ENCODE assay signal across 8 cellular contexts in the genomic region with DNA sequence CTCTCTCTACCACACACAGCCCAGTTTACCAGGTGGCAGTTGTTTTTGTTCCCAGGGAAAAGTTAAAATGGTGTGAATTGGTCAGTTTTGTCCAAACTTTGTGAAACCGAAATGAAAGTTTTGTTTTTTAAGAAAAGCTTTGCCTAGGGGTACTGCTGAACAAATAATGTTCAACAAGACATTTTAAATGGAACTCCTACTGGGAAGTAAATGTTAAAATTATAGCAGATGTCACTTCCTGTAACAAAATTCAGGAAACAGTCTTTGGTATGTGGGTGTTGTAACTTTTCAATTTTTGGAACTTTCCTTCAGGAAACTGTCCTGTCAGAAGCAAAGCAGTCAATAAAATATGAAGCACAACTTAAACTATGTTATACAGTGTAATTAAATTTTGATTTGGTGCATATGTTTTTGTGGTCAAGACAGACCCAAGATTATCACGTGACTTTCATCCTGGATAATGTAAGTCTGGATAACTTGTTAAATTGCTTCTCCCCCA.
A peak's percentile ranks its signal among the peaks of the same experiment; 100 is the strongest.
DNase-seq lines count a peak whose midpoint lies in the region; ATAC-seq and TF ChIP-seq lines count a peak whose summit lies in the region.

No MANE protein-coding gene starts in this region.

- intact Hi-C loops in activated T-helper 1 cell treated with anti-CD3 and anti-CD28 coated beads, Interleukin-12 subunit alpha, Interleukin-12 subunit beta, Interleukin-2, Interleukin-4 antibody, amounts not matched to agents 30 ng/mL and 10 ng/mL and 1 ng/mL, durations not matched to agents 14 hours and 24 hours and 36 hours (cut with micrococcal nuclease): no loop called here
- intact Hi-C loops in heart right ventricle (cut with DNase I): loop anchor here in 1 of 10 donors (5.0 kb wide), 1 partner anchor 38 kb away; no protein-coding TSS in a partner anchor

- no peaks in the 10 kb centered on the region for H3K36me3 ChIP-seq in GM23338 (ENCODE audit: insufficient read depth)
- H3K36me3 ChIP-seq in heart right ventricle: no peaks in the 10 kb centered on the region
- no peaks in the 10 kb centered on the region for H3K36me3 ChIP-seq in SJCRH30

- H2AFZ ChIP-seq in GM23338: no peak overlapping the region

- peak overlapping the region; percentile 85 for H3K27ac Mint-ChIP-seq in GM23338
- peak overlapping the region; percentile 50 for H3K27ac Mint-ChIP-seq in activated T-helper 1 cell treated with anti-CD3 and anti-CD28 coated beads, Interleukin-12 subunit alpha, Interleukin-12 subunit beta, Interleukin-2, Interleukin-4 antibody, amounts not matched to agents 30 ng/mL and 10 ng/mL and 1 ng/mL, durations not matched to agents 14 hours and 24 hours and 36 hours

- peaks cover 76% of the 10 kb centered on the region for H3K4me1 ChIP-seq in GM23338 (ENCODE audit: insufficient read depth)
- H3K4me1 ChIP-seq in heart right ventricle: peaks cover 13 to 100% (median 84%) of the 10 kb centered on the region in 9 donors
- peaks cover 5% of the 10 kb centered on the region for H3K4me1 ChIP-seq in SJCRH30

- 25 to 37% methylated on average over 2 of the region's 2 CpGs for WGBS in heart right ventricle, 2 donors

- no peak for TF ChIP-seq CTCF in GM23338 (conservative IDR thresholded peaks at IDR 0.05; ENCODE audit: low read depth in 2 of 2)
- no peak for TF ChIP-seq CTCF in heart right ventricle (IDR thresholded peaks at IDR 0.05)

- H3K9me3 Mint-ChIP-seq in GM23338: no peaks in the 10 kb centered on the region
- H3K9me3 Mint-ChIP-seq in activated T-helper 1 cell treated with anti-CD3 and anti-CD28 coated beads, Interleukin-12 subunit alpha, Interleukin-12 subunit beta, Interleukin-2, Interleukin-4 antibody, amounts not matched to agents 30 ng/mL and 10 ng/mL and 1 ng/mL, durations not matched to agents 14 hours and 24 hours and 36 hours: no peaks in the 10 kb centered on the region

- H4K20me1 ChIP-seq in GM23338 (replicated peaks; ENCODE audit: insufficient read depth): 0 out of 2 replicates have a peak, but pooled peaks cover under 1% of the 10 kb centered on the region

- H3K4me3 Mint-ChIP-seq in GM23338: 0 out of 3 replicates have a peak overlapping the region, but pooled peaks have one; percentile 20
- H3K4me3 Mint-ChIP-seq in activated T-helper 1 cell treated with anti-CD3 and anti-CD28 coated beads, Interleukin-12 subunit alpha, Interleukin-12 subunit beta, Interleukin-2, Interleukin-4 antibody, amounts not matched to agents 30 ng/mL and 10 ng/mL and 1 ng/mL, durations not matched to agents 14 hours and 24 hours and 36 hours: peak overlapping the region; percentile 42

- peaks cover 9% of the 10 kb centered on the region for H3K27me3 Mint-ChIP-seq in GM23338 (ENCODE audit: insufficient read depth, low read depth, poor library complexity)
- no peaks in the 10 kb centered on the region for H3K27me3 Mint-ChIP-seq in activated T-helper 1 cell treated with anti-CD3 and anti-CD28 coated beads, Interleukin-12 subunit alpha, Interleukin-12 subunit beta, Interleukin-2, Interleukin-4 antibody, amounts not matched to agents 30 ng/mL and 10 ng/mL and 1 ng/mL, durations not matched to agents 14 hours and 24 hours and 36 hours (ENCODE audit: insufficient read depth)

- H3K36me3 Mint-ChIP-seq in GM23338 (ENCODE audit: low read depth): no peaks in the 10 kb centered on the region
- peaks cover 8% of the 10 kb centered on the region for H3K36me3 Mint-ChIP-seq in activated T-helper 1 cell treated with anti-CD3 and anti-CD28 coated beads, Interleukin-12 subunit alpha, Interleukin-12 subunit beta, Interleukin-2, Interleukin-4 antibody, amounts not matched to agents 30 ng/mL and 10 ng/mL and 1 ng/mL, durations not matched to agents 14 hours and 24 hours and 36 hours (ENCODE audit: low read depth)

- H3K4me1 Mint-ChIP-seq in GM23338: peaks cover 79% of the 10 kb centered on the region
- peaks cover 85% of the 10 kb centered on the region for H3K4me1 Mint-ChIP-seq in activated T-helper 1 cell treated with anti-CD3 and anti-CD28 coated beads, Interleukin-12 subunit alpha, Interleukin-12 subunit beta, Interleukin-2, Interleukin-4 antibody, amounts not matched to agents 30 ng/mL and 10 ng/mL and 1 ng/mL, durations not matched to agents 14 hours and 24 hours and 36 hours (ENCODE audit: low read depth)

- H3K27ac ChIP-seq in GM23338 (ENCODE audit: low read depth): 0 out of 2 replicates have a peak overlapping the region, but pooled peaks have one; percentile 4
- H3K27ac ChIP-seq in heart right ventricle: peak overlapping the region; percentile 19 to 93 (median 68)
- H3K27ac ChIP-seq in skin epidermis: peak overlapping the region in 13 of 21 experiments; percentile 10 to 81 (median 65)
- H3K27ac ChIP-seq in SJCRH30: no peak overlapping the region

- peaks cover 100% of the 10 kb centered on the region for H3K79me2 ChIP-seq in GM23338 (replicated peaks; ENCODE audit: insufficient read depth)

- no peaks in the 10 kb centered on the region for H3F3A ChIP-seq in GM23338 (replicated peaks; ENCODE audit: low read depth)

- no peaks in the 10 kb centered on the region for H3K9me3 ChIP-seq in heart right ventricle
- H3K9me3 ChIP-seq in SJCRH30 (replicated peaks): no peaks in the 10 kb centered on the region

- H3K9me2 ChIP-seq in GM23338 (ENCODE audit: insufficient read depth): no peaks in the 10 kb centered on the region

- ATAC-seq in GM23338 (no peak; the same call in 2 of the 3 replicates), heart right ventricle (peak in 6 of 8 donors; percentile 23 to 63 (median 34)), GM21423 (IDR thresholded peaks at IDR 0.05; ENCODE audit: unreplicated experiment) (no peak)

- H3K4me3 ChIP-seq in GM23338: no peak overlapping the region
- peak overlapping the region in 5 of 10 donors; percentile 2 to 15 (median 11) for H3K4me3 ChIP-seq in heart right ventricle
- H3K4me3 ChIP-seq in skin epidermis: no peak overlapping the region
- H3K4me3 ChIP-seq in SJCRH30: no peak overlapping the region

- DNase-seq in GM23338 (ENCODE audit: low spot score) (no peak), heart right ventricle (no peak), NCI-H345 treated with DMSO at 0.1 percent for 48 hours (lab: John Stamatoyannopoulos, UW; ENCODE audit: unreplicated experiment) (no peak), SJCRH30 (no peak), hepatic stellate cell (ENCODE audit: low spot score) (no peak)
- no peak for DNase-seq in activated T-helper 1 cell treated with anti-CD3 and anti-CD28 coated beads, Interleukin-12 subunit alpha, Interleukin-12 subunit beta, Interleukin-2, Interleukin-4 antibody, amounts not matched to agents 30 ng/mL and 10 ng/mL and 1 ng/mL, durations not matched to agents 14 hours and 24 hours and 36 hours (ENCODE audit: low spot score)

- H3K4me2 ChIP-seq in GM23338: peak overlapping the region; percentile 23; the same call in 1 of the 2 replicates

- no peaks in the 10 kb centered on the region for H3K27me3 ChIP-seq in GM23338 (ENCODE audit: insufficient read depth)
- H3K27me3 ChIP-seq in heart right ventricle: no peaks in the 10 kb centered on the region
- no peaks in the 10 kb centered on the region for H3K27me3 ChIP-seq in SJCRH30

TF ChIP-seq in GM23338, 12 proteins besides CTCF, POLR2A, EP300 and RAD21 (continues in another document):
- no peak for TF ChIP-seq STAT1 (IDR thresholded peaks at IDR 0.05; ENCODE audit: unreplicated experiment)

Comparison
In these comparisons a context has a peak if more than half of its experiments do, and no peak if none do; other contexts are left out.
1. ATAC-seq: peak in heart right ventricle (6 of 8); none in GM23338 (single experiment) and GM21423 (single experiment).